Comparison of ENCODE assay signal across 1 cellular context in genomic region chr7:32892521-32893224, GRCh38.
A peak's percentile ranks its signal among the peaks of the same experiment; 100 is the strongest.
TF ChIP-seq lines count a peak whose summit lies in the region.

No MANE protein-coding gene starts in this region.

TF ChIP-seq in HepG2, 621 proteins besides CTCF, POLR2A, EP300 and RAD21 (continued from another document and continues in another):
- TF ChIP-seq ZGPAT (CRISPR knock-in tag; IDR thresholded peaks at IDR 0.05) (peak; percentile 38), ZNF704 (CRISPR knock-in tag; IDR thresholded peaks at IDR 0.05; ENCODE audit: borderline replicate concordance) (no peak), ZNF17 (CRISPR knock-in tag; IDR thresholded peaks at IDR 0.05) (no peak), RORA (CRISPR knock-in tag; IDR thresholded peaks at IDR 0.05) (no peak), AHDC1 (CRISPR knock-in tag; IDR thresholded peaks at IDR 0.05; ENCODE audit: borderline replicate concordance) (no peak), ZNF468 (CRISPR knock-in tag; IDR thresholded peaks at IDR 0.05) (no peak), ZNF781 (CRISPR knock-in tag; IDR thresholded peaks at IDR 0.05; ENCODE audit: borderline replicate concordance, not compliant biosample characterization) (peak; percentile 82), NCOA1 (CRISPR knock-in tag; IDR thresholded peaks at IDR 0.05) (no peak), SMARCE1 (IDR thresholded peaks at IDR 0.05; ENCODE audit: borderline replicate concordance) (no peak), REL (CRISPR knock-in tag; conservative IDR thresholded peaks at IDR 0.05) (no peak), ZBTB49 (CRISPR knock-in tag; IDR thresholded peaks at IDR 0.05; ENCODE audit: borderline replicate concordance) (no peak), SNAPC2 (CRISPR knock-in tag; IDR thresholded peaks at IDR 0.05) (no peak), KLF16 (CRISPR knock-in tag; IDR thresholded peaks at IDR 0.05) (no peak), ZNF383 (CRISPR knock-in tag; IDR thresholded peaks at IDR 0.05; ENCODE audit: borderline replicate concordance) (no peak), SMC3 (IDR thresholded peaks at IDR 0.05; ENCODE audit: low read length) (no peak), MXD4 (CRISPR knock-in tag; IDR thresholded peaks at IDR 0.05) (no peak), ZBTB3 (CRISPR knock-in tag; IDR thresholded peaks at IDR 0.05; ENCODE audit: borderline replicate concordance, low read depth) (no peak), FOXM1 (CRISPR knock-in tag; IDR thresholded peaks at IDR 0.05) (no peak), AKNA (CRISPR knock-in tag; IDR thresholded peaks at IDR 0.05; ENCODE audit: borderline replicate concordance) (no peak), ELF4 (CRISPR knock-in tag; IDR thresholded peaks at IDR 0.05; ENCODE audit: borderline replicate concordance) (no peak), ZNF180 (CRISPR knock-in tag; IDR thresholded peaks at IDR 0.05; ENCODE audit: borderline replicate concordance, low read depth) (no peak), ZNF672 (CRISPR knock-in tag; IDR thresholded peaks at IDR 0.05) (no peak), GTF3A (CRISPR knock-in tag; conservative IDR thresholded peaks at IDR 0.05) (no peak; the same call in 1 of the 2 replicates), BCL3 (CRISPR knock-in tag; IDR thresholded peaks at IDR 0.05) (no peak), MAF1 (CRISPR knock-in tag; IDR thresholded peaks at IDR 0.05; ENCODE audit: borderline replicate concordance) (no peak), PITX1 (CRISPR knock-in tag; IDR thresholded peaks at IDR 0.05) (peak; percentile 32; the same call in 1 of the 2 replicates), NFRKB (IDR thresholded peaks at IDR 0.05) (no peak), ZFX (CRISPR knock-in tag; IDR thresholded peaks at IDR 0.05; ENCODE audit: low read depth) (peak; percentile 22; the same call in 1 of the 2 replicates), THAP9 (CRISPR knock-in tag; IDR thresholded peaks at IDR 0.05; ENCODE audit: borderline replicate concordance) (peak; percentile 38; the same call in 1 of the 2 replicates), SALL1 (CRISPR knock-in tag; IDR thresholded peaks at IDR 0.05) (0 out of 2 replicates have a peak, but pooled peaks have one; percentile 5), ZNF101 (CRISPR knock-in tag; IDR thresholded peaks at IDR 0.05; ENCODE audit: borderline replicate concordance, low read depth) (0 out of 2 replicates have a peak, but pooled peaks have one; percentile 15), SKI (IDR thresholded peaks at IDR 0.05; ENCODE audit: partially characterized antibody) (no peak), ZNF709 (CRISPR knock-in tag; IDR thresholded peaks at IDR 0.05) (0 out of 2 replicates have a peak, but pooled peaks have one; percentile 16), ZNF772 (CRISPR knock-in tag; IDR thresholded peaks at IDR 0.05) (no peak), NFYB (CRISPR knock-in tag; IDR thresholded peaks at IDR 0.05) (no peak), ZNF543 (CRISPR knock-in tag; IDR thresholded peaks at IDR 0.05) (0 out of 2 replicates have a peak, but pooled peaks have one; percentile 42), ZFP36 (IDR thresholded peaks at IDR 0.05; ENCODE audit: borderline replicate concordance, low read depth, low read length, partially characterized antibody) (no peak), MYPOP (CRISPR knock-in tag; IDR thresholded peaks at IDR 0.05) (no peak), ZNF230 (CRISPR knock-in tag; IDR thresholded peaks at IDR 0.05) (0 out of 2 replicates have a peak, but pooled peaks have one; percentile 15), BRD4 (CRISPR knock-in tag; IDR thresholded peaks at IDR 0.05) (no peak), DR1 (CRISPR knock-in tag; IDR thresholded peaks at IDR 0.05) (no peak), ZNF569 (CRISPR knock-in tag; IDR thresholded peaks at IDR 0.05; ENCODE audit: borderline replicate concordance) (no peak), ZNF335 (CRISPR knock-in tag; IDR thresholded peaks at IDR 0.05) (no peak), ERF (CRISPR knock-in tag; IDR thresholded peaks at IDR 0.05) (peak; percentile 16; the same call in 1 of the 2 replicates)
